17 cellular contexts compared by ENCODE assay signal in the genomic region with DNA sequence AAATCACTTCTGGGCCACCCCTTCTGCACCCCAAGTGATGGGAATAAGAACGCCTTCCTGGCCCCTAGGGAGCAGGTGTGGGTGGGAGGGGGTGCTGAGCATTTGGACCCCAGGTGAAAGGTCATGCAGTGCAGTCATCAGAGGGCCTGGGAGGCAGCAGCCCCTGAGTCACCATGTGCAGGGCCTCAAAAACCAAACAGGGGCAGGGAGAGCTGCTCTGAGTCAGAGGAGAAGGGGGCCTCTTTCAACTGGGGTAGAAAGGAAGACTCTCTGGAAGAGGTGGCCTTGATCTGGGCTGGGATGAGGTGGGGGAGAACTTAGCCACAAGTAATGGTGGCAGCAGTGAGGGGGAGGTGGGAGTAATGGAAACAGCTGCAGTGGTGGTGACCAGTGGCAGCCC.
A peak's percentile ranks its signal among the peaks of the same experiment; 100 is the strongest.
DNase-seq lines count a peak whose midpoint lies in the region; ATAC-seq and TF ChIP-seq lines count a peak whose summit lies in the region.
"Had no signal": no experiment of that assay in that cellular context is flagged by ENCODE, and none has a peak within 500 bp of the region (broad histone marks: within the 10 kb centered on the region; RNA-seq: fewer than 3 reads in every experiment).

No MANE protein-coding gene starts in this region.

- H3K4me2 ChIP-seq in GM23248 (ENCODE audit: unreplicated experiment) = no peak overlapping the region
- H3K4me2 ChIP-seq: A549 had no signal

- no peak overlapping the region for H3K4me3 Mint-ChIP-seq in activated CD8-positive, alpha-beta T cell treated with anti-CD3 and anti-CD28 coated beads for 36 hours
- no peak overlapping the region for H3K4me3 Mint-ChIP-seq in activated CD8-positive, alpha-beta T cell treated with anti-CD3 and anti-CD28 coated beads, Interleukin-2, amount 10 ng/mL, durations not matched to agents 7 days and 5 days
- H3K4me3 Mint-ChIP-seq in endodermal cell = no peak overlapping the region
- H3K4me3 Mint-ChIP-seq in stimulated activated naive B cell treated with anti-CD40 and anti-IgM and Interleukin-4, amounts not matched to agents 10 μg/mL and 1 μg/mL and 100 μg/mL, for 72 hours = no peak overlapping the region
- H3K4me3 Mint-ChIP-seq in MCF 10A (ENCODE audit: unreplicated experiment) = no peak overlapping the region
- H3K4me3 Mint-ChIP-seq in CD4-positive, alpha-beta memory T cell = no peak overlapping the region
- H3K4me3 Mint-ChIP-seq: IgD-negative memory B cell had no signal

- in situ Hi-C loops in GM23248 (cut with MboI) = no loop called here
- in situ Hi-C loops in brain microvascular endothelial cell (cut with HindIII; ENCODE audit: low pct_ligation_motif_present, low sequenced_read_pairs) = no loop called here

- no peaks in the 10 kb centered on the region for H3F3A ChIP-seq in GM23248 (ENCODE audit: insufficient read depth)

- peak; percentile 42 for DNase-seq in activated CD8-positive, alpha-beta T cell treated with anti-CD3 and anti-CD28 coated beads for 36 hours
- DNase-seq in activated CD8-positive, alpha-beta T cell treated with anti-CD3 and anti-CD28 coated beads, Interleukin-2, amount 10 ng/mL, durations not matched to agents 7 days and 5 days = no peak
- DNase-seq in GM23248 (peak; percentile 6), endodermal cell (peak; percentile 24), MCF 10A (ENCODE audit: unreplicated experiment) (no peak), brain microvascular endothelial cell (no peak)
- DNase-seq in stimulated activated naive B cell treated with anti-CD40 and anti-IgM and Interleukin-4, amounts not matched to agents 10 μg/mL and 1 μg/mL and 100 μg/mL, for 72 hours = no peak
- DNase-seq in CD4-positive, alpha-beta memory T cell = no peak
- DNase-seq: DMS53; NCI-H226; NCI-H69; NK-92 treated with Interleukin-12 subunit alpha and Interleukin-12 subunit beta, amount 100 ng/mL, for 24 hours; OCI-M1 had no signal

- no peaks in the 10 kb centered on the region for H3K27me3 Mint-ChIP-seq in activated CD8-positive, alpha-beta T cell treated with anti-CD3 and anti-CD28 coated beads for 36 hours
- H3K27me3 Mint-ChIP-seq in activated CD8-positive, alpha-beta T cell treated with anti-CD3 and anti-CD28 coated beads, Interleukin-2, amount 10 ng/mL, durations not matched to agents 7 days and 5 days (ENCODE audit: low read depth) = no peaks in the 10 kb centered on the region
- H3K27me3 Mint-ChIP-seq in endodermal cell (ENCODE audit: insufficient read depth) = no peaks in the 10 kb centered on the region
- peaks cover 3 to 18% of the 10 kb centered on the region in 2 donors for H3K27me3 Mint-ChIP-seq in stimulated activated naive B cell treated with anti-CD40 and anti-IgM and Interleukin-4, amounts not matched to agents 10 μg/mL and 1 μg/mL and 100 μg/mL, for 72 hours
- H3K27me3 Mint-ChIP-seq in MCF 10A (ENCODE audit: insufficient read depth, unreplicated experiment) = no peaks in the 10 kb centered on the region
- no peaks in the 10 kb centered on the region for H3K27me3 Mint-ChIP-seq in CD4-positive, alpha-beta memory T cell
- H3K27me3 Mint-ChIP-seq: IgD-negative memory B cell had no signal

- no peak for TF ChIP-seq CTCF in activated CD8-positive, alpha-beta T cell treated with anti-CD3 and anti-CD28 coated beads for 36 hours (IDR thresholded peaks at IDR 0.05)
- TF ChIP-seq CTCF in endodermal cell (conservative IDR thresholded peaks at IDR 0.05) (no peak), MCF 10A (IDR thresholded peaks at IDR 0.05; ENCODE audit: unreplicated experiment) (no peak), brain microvascular endothelial cell (IDR thresholded peaks at IDR 0.05; ENCODE audit: low read depth, low read length, missing control alignments) (no peak)

- BruUV-seq in MCF 10A (replicated peaks; lab: Mats Ljungman, UMichigan) = no TSS peak

- H3K4me1 ChIP-seq in GM23248 (ENCODE audit: insufficient read depth) = no peaks in the 10 kb centered on the region
- no peaks in the 10 kb centered on the region for H3K4me1 ChIP-seq in endodermal cell (ENCODE audit: control insufficient read depth, insufficient read depth, low read length)
- no peaks in the 10 kb centered on the region for H3K4me1 ChIP-seq in CD4-positive, alpha-beta memory T cell (ENCODE audit: insufficient read depth, low read length)
- H3K4me1 ChIP-seq: A549 had no signal

- H3K36me3 ChIP-seq in GM23248 (ENCODE audit: low read depth) (no peaks in the 10 kb centered on the region), endodermal cell (ENCODE audit: control insufficient read depth, insufficient read depth, low read length) (no peaks in the 10 kb centered on the region), brain microvascular endothelial cell (replicated peaks) (no peaks in the 10 kb centered on the region)
- H3K36me3 ChIP-seq in CD4-positive, alpha-beta memory T cell (ENCODE audit: insufficient read depth, low read length) = no peaks in the 10 kb centered on the region

- H3K9me3 Mint-ChIP-seq in activated CD8-positive, alpha-beta T cell treated with anti-CD3 and anti-CD28 coated beads for 36 hours = no peaks in the 10 kb centered on the region
- no peaks in the 10 kb centered on the region for H3K9me3 Mint-ChIP-seq in activated CD8-positive, alpha-beta T cell treated with anti-CD3 and anti-CD28 coated beads, Interleukin-2, amount 10 ng/mL, durations not matched to agents 7 days and 5 days (ENCODE audit: insufficient read depth)
- H3K9me3 Mint-ChIP-seq in endodermal cell = no peaks in the 10 kb centered on the region
- peaks cover 0 to 1% of the 10 kb centered on the region in 2 donors for H3K9me3 Mint-ChIP-seq in stimulated activated naive B cell treated with anti-CD40 and anti-IgM and Interleukin-4, amounts not matched to agents 10 μg/mL and 1 μg/mL and 100 μg/mL, for 72 hours
- no peaks in the 10 kb centered on the region for H3K9me3 Mint-ChIP-seq in MCF 10A (ENCODE audit: unreplicated experiment)
- H3K9me3 Mint-ChIP-seq in CD4-positive, alpha-beta memory T cell = no peaks in the 10 kb centered on the region
- H3K9me3 Mint-ChIP-seq: IgD-negative memory B cell had no signal

- no peaks in the 10 kb centered on the region for H3K79me2 ChIP-seq in GM23248 (ENCODE audit: insufficient read depth)

- intact Hi-C loops in activated CD8-positive, alpha-beta T cell treated with anti-CD3 and anti-CD28 coated beads for 36 hours (cut with micrococcal nuclease) = no loop called here
- intact Hi-C loops in MCF 10A (cut with micrococcal nuclease) = no loop called here
- intact Hi-C loops in CD4-positive, alpha-beta memory T cell (cut with micrococcal nuclease) = no loop called here

- H3K4me3 ChIP-seq in GM23248 (no peak overlapping the region), endodermal cell (ENCODE audit: low read length) (no peak overlapping the region), brain microvascular endothelial cell (ENCODE audit: low read depth, low read length) (no peak overlapping the region)
- H3K4me3 ChIP-seq in CD4-positive, alpha-beta memory T cell (ENCODE audit: low read length in 2 of 2) = no peak overlapping the region
- H3K4me3 ChIP-seq: A549 had no signal

- no peak overlapping the region for H3K27ac Mint-ChIP-seq in activated CD8-positive, alpha-beta T cell treated with anti-CD3 and anti-CD28 coated beads for 36 hours
- H3K27ac Mint-ChIP-seq in activated CD8-positive, alpha-beta T cell treated with anti-CD3 and anti-CD28 coated beads, Interleukin-2, amount 10 ng/mL, durations not matched to agents 7 days and 5 days = no peak overlapping the region
- H3K27ac Mint-ChIP-seq in endodermal cell (no peak overlapping the region), MCF 10A (ENCODE audit: low read depth, unreplicated experiment) (no peak overlapping the region)
- peak overlapping the region; percentile 59 for H3K27ac Mint-ChIP-seq in stimulated activated naive B cell treated with anti-CD40 and anti-IgM and Interleukin-4, amounts not matched to agents 10 μg/mL and 1 μg/mL and 100 μg/mL, for 72 hours
- no peak overlapping the region for H3K27ac Mint-ChIP-seq in CD4-positive, alpha-beta memory T cell
- H3K27ac Mint-ChIP-seq: IgD-negative memory B cell had no signal

- WGBS in GM23248 (ENCODE audit: low coverage in 1 of 2, low lambda C conversion rate in 2 of 2, missing lambda C conversion rate in 2 of 2), 2 experiments = 25 to 47% methylated on average over 1 of the region's 1 CpG
- 94% methylated on average over 1 of the region's 1 CpG; no CpG with 5 or more reads in 1 of the 2 experiments for WGBS in endodermal cell (ENCODE audit: insufficient coverage in 1 of 2, insufficient read length in 1 of 2), 2 experiments

- peaks cover 9% of the 10 kb centered on the region for H3K4me1 Mint-ChIP-seq in activated CD8-positive, alpha-beta T cell treated with anti-CD3 and anti-CD28 coated beads for 36 hours (ENCODE audit: low read depth)
- H3K4me1 Mint-ChIP-seq in activated CD8-positive, alpha-beta T cell treated with anti-CD3 and anti-CD28 coated beads, Interleukin-2, amount 10 ng/mL, durations not matched to agents 7 days and 5 days (ENCODE audit: low read depth) = no peaks in the 10 kb centered on the region
- H3K4me1 Mint-ChIP-seq in endodermal cell (no peaks in the 10 kb centered on the region), MCF 10A (ENCODE audit: insufficient read depth, unreplicated experiment) (no peaks in the 10 kb centered on the region)
- H3K4me1 Mint-ChIP-seq in stimulated activated naive B cell treated with anti-CD40 and anti-IgM and Interleukin-4, amounts not matched to agents 10 μg/mL and 1 μg/mL and 100 μg/mL, for 72 hours = no peaks in the 10 kb centered on the region
- H3K4me1 Mint-ChIP-seq in CD4-positive, alpha-beta memory T cell = no peaks in the 10 kb centered on the region

- H3K9ac ChIP-seq in GM23248 = no peak overlapping the region
- no peak overlapping the region for H3K9ac ChIP-seq in endodermal cell (ENCODE audit: extremely low read depth, low read length, poor library complexity, severe bottlenecking)

- H2AFZ ChIP-seq in GM23248 = no peak overlapping the region

- H3K9me3 ChIP-seq in GM23248 (ENCODE audit: low read depth) = no peaks in the 10 kb centered on the region
- H3K9me3 ChIP-seq in endodermal cell (ENCODE audit: control insufficient read depth, low read length) = no peaks in the 10 kb centered on the region
- H3K9me3 ChIP-seq in CD4-positive, alpha-beta memory T cell (ENCODE audit: control insufficient read depth in 1 of 2, low read length in 2 of 2) = no peaks in the 10 kb centered on the region
- H3K9me3 ChIP-seq: A549 had no signal

- POLR2A ChIA-PET in activated CD8-positive, alpha-beta T cell treated with anti-CD3 and anti-CD28 coated beads for 36 hours (lab: Charles Lee) = no interaction called here
- POLR2A ChIA-PET in activated CD8-positive, alpha-beta T cell treated with anti-CD3 and anti-CD28 coated beads, Interleukin-2, amount 10 ng/mL, durations not matched to agents 7 days and 5 days (lab: Charles Lee) = no interaction called here
- POLR2A ChIA-PET in MCF 10A (lab: Yijun Ruan, JAX) = interaction anchor here (0.6 kb wide), 1 partner anchor 69 kb away, joined by 3 read pairs; no protein-coding TSS in a partner anchor
- POLR2A ChIA-PET in CD4-positive, alpha-beta memory T cell (lab: Charles Lee; ENCODE audit: partially characterized antibody) = no interaction called here

- H4K20me1 ChIP-seq in GM23248 (ENCODE audit: insufficient read depth) = no peaks in the 10 kb centered on the region

- H3K36me3 Mint-ChIP-seq in activated CD8-positive, alpha-beta T cell treated with anti-CD3 and anti-CD28 coated beads for 36 hours (ENCODE audit: low read depth) = no peaks in the 10 kb centered on the region
- no peaks in the 10 kb centered on the region for H3K36me3 Mint-ChIP-seq in activated CD8-positive, alpha-beta T cell treated with anti-CD3 and anti-CD28 coated beads, Interleukin-2, amount 10 ng/mL, durations not matched to agents 7 days and 5 days (ENCODE audit: low read depth)
- H3K36me3 Mint-ChIP-seq in endodermal cell (ENCODE audit: low read depth) (no peaks in the 10 kb centered on the region), MCF 10A (ENCODE audit: insufficient read depth, unreplicated experiment) (no peaks in the 10 kb centered on the region)
- H3K36me3 Mint-ChIP-seq in stimulated activated naive B cell treated with anti-CD40 and anti-IgM and Interleukin-4, amounts not matched to agents 10 μg/mL and 1 μg/mL and 100 μg/mL, for 72 hours = no peaks in the 10 kb centered on the region
- no peaks in the 10 kb centered on the region for H3K36me3 Mint-ChIP-seq in CD4-positive, alpha-beta memory T cell
- H3K36me3 Mint-ChIP-seq: IgD-negative memory B cell had no signal

- no peaks in the 10 kb centered on the region for H3K9me2 ChIP-seq in GM23248 (ENCODE audit: insufficient read depth)

- H3K27ac ChIP-seq in GM23248 (no peak overlapping the region), endodermal cell (ENCODE audit: low read depth, low read length) (no peak overlapping the region), brain microvascular endothelial cell (no peak overlapping the region)
- no peak overlapping the region for H3K27ac ChIP-seq in CD4-positive, alpha-beta memory T cell (ENCODE audit: low read depth, low read length)
- H3K27ac ChIP-seq: A549, C4-2B, RWPE1 had no signal

- H3K27me3 ChIP-seq in GM23248 (replicated peaks; ENCODE audit: insufficient read depth) (no peaks in the 10 kb centered on the region), endodermal cell (ENCODE audit: control insufficient read depth, insufficient read depth, low read length, poor library complexity, severe bottlenecking) (no peaks in the 10 kb centered on the region), brain microvascular endothelial cell (replicated peaks) (no peaks in the 10 kb centered on the region)
- H3K27me3 ChIP-seq in CD4-positive, alpha-beta memory T cell (ENCODE audit: insufficient read depth, low read length) = no peaks in the 10 kb centered on the region

- ATAC-seq in activated CD8-positive, alpha-beta T cell treated with anti-CD3 and anti-CD28 coated beads for 36 hours = peak; percentile 88
- ATAC-seq in activated CD8-positive, alpha-beta T cell treated with anti-CD3 and anti-CD28 coated beads, Interleukin-2, amount 10 ng/mL, durations not matched to agents 7 days and 5 days = no peak
- peak in 1 of 2 donors; percentile 10 for ATAC-seq in stimulated activated naive B cell treated with anti-CD40 and anti-IgM and Interleukin-4, amounts not matched to agents 10 μg/mL and 1 μg/mL and 100 μg/mL, for 72 hours (replicated peaks)

- CTCF ChIA-PET in activated CD8-positive, alpha-beta T cell treated with anti-CD3 and anti-CD28 coated beads for 36 hours (lab: Charles Lee) = no interaction called here
- CTCF ChIA-PET in activated CD8-positive, alpha-beta T cell treated with anti-CD3 and anti-CD28 coated beads, Interleukin-2, amount 10 ng/mL, durations not matched to agents 7 days and 5 days (lab: Charles Lee) = no interaction called here
- CTCF ChIA-PET in MCF 10A (lab: Yijun Ruan, JAX) = no interaction called here
- CTCF ChIA-PET in CD4-positive, alpha-beta memory T cell (lab: Charles Lee; ENCODE audit: partially characterized antibody) = interaction anchor here (2.1 kb wide), 1 partner anchor 12 kb away, joined by 5 read pairs; no protein-coding TSS in a partner anchor

Comparison
In these comparisons a context has a peak if more than half of its experiments do, and no peak if none do; other contexts are left out.
1. DNase-seq: peak in activated CD8-positive, alpha-beta T cell treated with anti-CD3 and anti-CD28 coated beads for 36 hours (single experiment), GM23248 (single experiment) and endodermal cell (single experiment); none in activated CD8-positive, alpha-beta T cell treated with anti-CD3 and anti-CD28 coated beads, Interleukin-2, amount 10 ng/mL, durations not matched to agents 7 days and 5 days (single experiment), stimulated activated naive B cell treated with anti-CD40 and anti-IgM and Interleukin-4, amounts not matched to agents 10 μg/mL and 1 μg/mL and 100 μg/mL, for 72 hours (single experiment), MCF 10A (single experiment), CD4-positive, alpha-beta memory T cell (0 of 5) and brain microvascular endothelial cell (single experiment).